ENCODE assay signal across 9 cellular contexts in genomic region chr11:119389611-119390254, GRCh38. TPM values are rescaled to one million over a fixed set of nuclear protein-coding genes. Genes with fewer than 3 reads are reported as not detected.
DNase-seq lines count a peak whose midpoint lies in the region; ATAC-seq, FAIRE-seq and TF ChIP-seq lines count a peak whose summit lies in the region.
"Had no signal": no experiment of that assay in that cellular context is flagged by ENCODE, and none has a peak within 500 bp of the region (broad histone marks: within the 10 kb centered on the region; RNA-seq: fewer than 3 reads in every experiment).

No MANE protein-coding gene starts in this region.

- H3K27ac Mint-ChIP-seq in MCF 10A (ENCODE audit: low read depth, unreplicated experiment): no peak overlapping the region

- TF ChIP-seq POLR2A in K562 (conservative IDR thresholded peaks at IDR 0.05): no peak

- ATAC-seq in K562 (peak; percentile 88), GM21786 (IDR thresholded peaks at IDR 0.05; ENCODE audit: unreplicated experiment) (no peak)

- H3K27me3 ChIP-seq in mammary epithelial cell (ENCODE audit: insufficient read depth, low read length) (no peaks in the 10 kb centered on the region), K562 (ENCODE audit: control insufficient read depth in 2 of 2, insufficient read depth in 2 of 2, low read length in 2 of 2) (no peaks in the 10 kb centered on the region), smooth muscle cell (ENCODE audit: low read depth) (no peaks in the 10 kb centered on the region), tibial artery (no peaks in the 10 kb centered on the region)

- H3K9me3 ChIP-seq in mammary epithelial cell (replicated peaks; ENCODE audit: insufficient read depth, low read length) (no peaks in the 10 kb centered on the region), K562 (replicated peaks; ENCODE audit: control insufficient read depth, insufficient read depth, low read depth, low read length) (no peaks in the 10 kb centered on the region), smooth muscle cell (replicated peaks; ENCODE audit: low read depth) (no peaks in the 10 kb centered on the region), tibial artery (no peaks in the 10 kb centered on the region)

- BruUV-seq in mammary epithelial cell (replicated peaks; lab: Mats Ljungman, UMichigan) (no TSS peak), MCF 10A (replicated peaks; lab: Mats Ljungman, UMichigan) (no TSS peak), K562 (replicated peaks; lab: Mats Ljungman, UMichigan) (no TSS peak)

- POLR2A ChIA-PET in MCF 10A (lab: Yijun Ruan, JAX) (no interaction called here), K562 (lab: Yijun Ruan, JAX) (interaction anchor here (0.6 to 1.5 kb wide), 2 partner anchors 9 to 11 kb away, joined by 4 to 5 read pairs; no protein-coding TSS in a partner anchor)

- WGBS in mammary epithelial cell (ENCODE audit: low coverage, missing lambda C conversion rate): 86% methylated on average over 4 of the region's 5 CpGs
- 43% methylated on average over 5 of the region's 5 CpGs for WGBS in K562 (ENCODE audit: insufficient coverage, low coverage, missing lambda C conversion rate)
- 70% methylated on average over 5 of the region's 5 CpGs for WGBS in smooth muscle cell (ENCODE audit: low lambda C conversion rate)

- DNase-seq in mammary epithelial cell (no peak), MCF 10A (ENCODE audit: unreplicated experiment) (no peak), MV-4-11 (lab: John Stamatoyannopoulos, UW) (peak; percentile 8), K562 (ENCODE audit: extremely low read depth in 1 of 4, low spot score in 3 of 4) (peak in 3 of 4 experiments; percentile 28 to 40 (median 32)), smooth muscle cell (lab: John Stamatoyannopoulos, UW; ENCODE audit: unreplicated experiment) (no peak), COLO829 (ENCODE audit: low spot score) (no peak), tibial artery (no peak)
- DNase-seq: stimulated activated CD4-positive, alpha-beta T cell treated with anti-CD3 and anti-CD28 coated beads, Interleukin-2, amount 100 ng/mL, for 48 hours had no signal

- no peak for TF ChIP-seq RAD21 in K562 (CRISPR knock-in tag; conservative IDR thresholded peaks at IDR 0.05 in 1 of 2, IDR thresholded peaks at IDR 0.05 in 1 of 2)

- no peaks in the 10 kb centered on the region for H3K36me3 ChIP-seq in mammary epithelial cell (ENCODE audit: insufficient read depth, low read length)
- no peaks in the 10 kb centered on the region for H3K36me3 ChIP-seq in K562 (ENCODE audit: control insufficient read depth, insufficient read depth, low read length)
- H3K36me3 ChIP-seq in smooth muscle cell (ENCODE audit: low read depth): no peaks in the 10 kb centered on the region
- no peaks in the 10 kb centered on the region for H3K36me3 ChIP-seq in tibial artery

- no peak overlapping the region for H2AFZ ChIP-seq in mammary epithelial cell (ENCODE audit: low read depth, low read length)
- no peak overlapping the region for H2AFZ ChIP-seq in K562 (ENCODE audit: low read depth, low read length)
- H2AFZ ChIP-seq in smooth muscle cell (ENCODE audit: low read depth): no peak overlapping the region

- H3K79me2 ChIP-seq in mammary epithelial cell (ENCODE audit: insufficient read depth, low read length) (no peaks in the 10 kb centered on the region), K562 (ENCODE audit: control insufficient read depth, insufficient read depth, low read length) (no peaks in the 10 kb centered on the region), smooth muscle cell (ENCODE audit: low read depth) (no peaks in the 10 kb centered on the region)

- H3K27ac ChIP-seq in mammary epithelial cell (ENCODE audit: insufficient read depth, low read depth, low read length) (no peak overlapping the region), K562 (ENCODE audit: extremely low read depth, low read depth, low read length) (no peak overlapping the region), smooth muscle cell (ENCODE audit: low read depth) (no peak overlapping the region), tibial artery (no peak overlapping the region)

- H3K4me1 Mint-ChIP-seq in MCF 10A (ENCODE audit: insufficient read depth, unreplicated experiment): no peaks in the 10 kb centered on the region

- H3K9me1 ChIP-seq in K562 (ENCODE audit: control insufficient read depth, insufficient read depth, low read length): no peaks in the 10 kb centered on the region

- TF ChIP-seq CTCF in mammary epithelial cell (conservative IDR thresholded peaks at IDR 0.05 in 1 of 2, IDR thresholded peaks at IDR 0.05 in 1 of 2; ENCODE audit: extremely low read depth in 1 of 2, insufficient read depth in 1 of 2, low read depth in 1 of 2, low read length in 2 of 2) (peak; percentile 38 to 43), MCF 10A (IDR thresholded peaks at IDR 0.05; ENCODE audit: unreplicated experiment) (no peak), K562 (IDR thresholded peaks at IDR 0.05 in 2 of 3, conservative IDR thresholded peaks at IDR 0.05 in 1 of 3; ENCODE audit: insufficient read depth in 2 of 3, low read depth in 1 of 3, low read length in 3 of 3) (peak; percentile 54 to 62 (median 54); a peak in 5 of 6 replicates), smooth muscle cell (IDR thresholded peaks at IDR 0.05; ENCODE audit: borderline replicate concordance, insufficient read depth, poor library complexity, severe bottlenecking) (peak; percentile 15), tibial artery (IDR thresholded peaks at IDR 0.05) (no peak)

- dilution Hi-C loops in mammary epithelial cell (cut with HindIII; ENCODE audit: low sequenced_read_pairs): loop anchor here (5.0 kb wide), 1 partner anchor 38 kb away; no protein-coding TSS in a partner anchor

- in situ Hi-C loops in mammary epithelial cell (cut with MboI; ENCODE audit: low sequenced_read_pairs in 2 of 2) (loop anchor here in 1 of 2 donors (10.0 kb wide), 1 partner anchor 85 kb away; no protein-coding TSS in a partner anchor), K562 (cut with MboI) (no loop called here)

- H3K4me1 ChIP-seq in mammary epithelial cell (ENCODE audit: insufficient read depth, low read length): no peaks in the 10 kb centered on the region
- no peaks in the 10 kb centered on the region for H3K4me1 ChIP-seq in K562 (replicated peaks in 1 of 2; ENCODE audit: control insufficient read depth in 2 of 2, insufficient read depth in 2 of 2, low read length in 2 of 2)
- no peaks in the 10 kb centered on the region for H3K4me1 ChIP-seq in smooth muscle cell (ENCODE audit: low read depth)
- no peaks in the 10 kb centered on the region for H3K4me1 ChIP-seq in tibial artery

- no peaks in the 10 kb centered on the region for H3K9me3 Mint-ChIP-seq in MCF 10A (ENCODE audit: unreplicated experiment)

- H3K4me3 ChIP-seq in mammary epithelial cell (replicated peaks in 1 of 3; ENCODE audit: insufficient read depth in 1 of 3, low read depth in 2 of 3, low read length in 3 of 3) (no peak overlapping the region), K562 (no peak overlapping the region), smooth muscle cell (no peak overlapping the region), tibial artery (no peak overlapping the region)

- H3F3A ChIP-seq in smooth muscle cell (ENCODE audit: low read depth): no peaks in the 10 kb centered on the region

- no peaks in the 10 kb centered on the region for H3K36me3 Mint-ChIP-seq in MCF 10A (ENCODE audit: insufficient read depth, unreplicated experiment)

- intact Hi-C loops in mammary epithelial cell (cut with micrococcal nuclease): loop anchor here (10.0 kb wide), 2 partner anchors 335 to 735 kb away; partner anchors contain the start of gene NECTIN1
- intact Hi-C loops in MCF 10A (cut with micrococcal nuclease): no loop called here
- intact Hi-C loops in K562 (cut with micrococcal nuclease): no loop called here
- intact Hi-C loops in tibial artery (cut with DNase I; ENCODE audit: low total_unique reads): no loop called here

- no peaks in the 10 kb centered on the region for H3K27me3 Mint-ChIP-seq in MCF 10A (ENCODE audit: insufficient read depth, unreplicated experiment)

- CTCF ChIA-PET in mammary epithelial cell (lab: Charles Lee; ENCODE audit: low non-redundant PET): no interaction called here
- CTCF ChIA-PET in MCF 10A (lab: Yijun Ruan, JAX): interaction anchor here (0.6 kb wide), 1 partner anchor 27 kb away, joined by 3 read pairs; no protein-coding TSS in a partner anchor
- CTCF ChIA-PET in K562 (lab: Yijun Ruan, JAX; ENCODE audit: low intra/inter-chr PET ratio): no interaction called here

- TF ChIP-seq EP300 in K562 (IDR thresholded peaks at IDR 0.05; ENCODE audit: low read length): no peak

- peak; percentile 87 for FAIRE-seq in K562 (lab: Jason Lieb, UNC)

- H4K20me1 ChIP-seq in mammary epithelial cell (ENCODE audit: insufficient read depth, low read length) (no peaks in the 10 kb centered on the region), K562 (replicated peaks; ENCODE audit: control insufficient read depth, insufficient read depth, low read length) (no peaks in the 10 kb centered on the region), smooth muscle cell (ENCODE audit: low read depth) (no peaks in the 10 kb centered on the region)

- H3K4me3 Mint-ChIP-seq in MCF 10A (ENCODE audit: unreplicated experiment): no peak overlapping the region

- H3K9ac ChIP-seq in mammary epithelial cell (ENCODE audit: insufficient read depth, low read length) (no peak overlapping the region), K562 (ENCODE audit: insufficient read depth in 1 of 2, low read depth in 2 of 2, low read length in 2 of 2) (no peak overlapping the region), smooth muscle cell (ENCODE audit: low read depth) (no peak overlapping the region)

- H3K4me2 ChIP-seq in mammary epithelial cell (ENCODE audit: insufficient read depth, low read depth, low read length) (no peak overlapping the region), K562 (ENCODE audit: insufficient read depth, low read length) (no peak overlapping the region), smooth muscle cell (no peak overlapping the region)

RNA-seq across cellular contexts. Expression of gene USP2, which starts 8.2 kb away (rescaled TPM):
- total RNA-seq in mammary epithelial cell: 1 to 10 TPM; 2.7 to 3.0 TPM
- polyA plus RNA-seq in mammary epithelial cell: 1.3 TPM
- 0.88 TPM for polyA minus RNA-seq in mammary epithelial cell
- 0.14 and 0.54 TPM in 2 replicates for total RNA-seq in MCF 10A (2022)
- 6.9 and 13.7 TPM in 2 replicates for total RNA-seq in K562 (2011; cell fraction: chromatin; rRNA removed; ENCODE audit: low replicate concordance)
- total RNA-seq in K562 (2011; cell fraction: nucleolus; rRNA removed): 8.2 and 9.0 TPM in 2 replicates
- 6.3 and 7.4 TPM in 2 replicates for total RNA-seq in K562 (2011; cell fraction: nucleoplasm; rRNA removed)
- 3.9 and 5.8 TPM in 2 replicates for total RNA-seq in K562 (2014; rRNA removed)
- 3.6 TPM in 2 replicates for total RNA-seq in K562 (2014; rRNA removed; fragmentation: Illumina TruSeq; extraction: Trizol)
- 2.8 and 3.6 TPM in 2 replicates for total RNA-seq in K562 (2015; rRNA removed; fragmentation: Illumina TruSeq; extraction: Trizol)
- 16.9 TPM in 2 replicates for total RNA-seq in K562 (2021)
- polyA plus RNA-seq in K562 (2011; rRNA removed): 3.6 and 5.0 TPM in 2 replicates
- polyA plus RNA-seq in K562 (2011; cell fraction: cytosol; rRNA removed): 4.5 and 4.7 TPM in 2 replicates
- polyA plus RNA-seq in K562 (2011; cell fraction: nucleus; rRNA removed): 4.6 and 6.3 TPM in 2 replicates
- polyA plus RNA-seq in K562 (2012): 6.9 and 8.6 TPM in 2 replicates
- 12.8 and 13.9 TPM in 2 replicates for polyA plus RNA-seq in K562 (2014; fragmentation: Illumina TruSeq; extraction: Trizol)
- polyA plus RNA-seq in K562 (2014; fragmentation: Nextera tagmentation; extraction: Ambion mirVana): 1 to 10 TPM; 3.4 to 5.8 TPM
- polyA plus RNA-seq in K562 (2014; rRNA removed): 4.0 and 9.5 TPM in 2 replicates
- 4.0 and 6.0 TPM in 2 replicates for polyA minus RNA-seq in K562 (2011; rRNA and poly(A)+ RNA removed)
- polyA minus RNA-seq in K562 (2011; cell fraction: cytosol; rRNA and poly(A)+ RNA removed): 7.5 and 9.8 TPM in 2 replicates
- 4.6 and 4.7 TPM in 2 replicates for polyA minus RNA-seq in K562 (2011; cell fraction: nucleus; rRNA and poly(A)+ RNA removed)
- total RNA-seq in smooth muscle cell: 1.4 and 1.8 TPM in 2 replicates
- 0.25 and 2.5 TPM in 2 replicates for polyA plus RNA-seq in smooth muscle cell

RNA-seq across cellular contexts. Expression of gene THY1, which starts 33.2 kb away (rescaled TPM):
- total RNA-seq in mammary epithelial cell (10 to 100 TPM in 1 of 2 donors, 1 to 10 TPM in 1; 5.7 to 71.3 TPM), MCF 10A (2022) (not detected in 2 replicates), K562 (2014; rRNA removed) (0.18 and 0.29 TPM in 2 replicates), K562 (2014; rRNA removed; fragmentation: Illumina TruSeq; extraction: Trizol) (0.06 and 0.15 TPM in 2 replicates), K562 (2015; rRNA removed; fragmentation: Illumina TruSeq; extraction: Trizol) (0.07 and 0.08 TPM in 2 replicates), K562 (2021) (0.20 and 0.40 TPM in 2 replicates), smooth muscle cell (266 and 297 TPM in 2 replicates)
- polyA plus RNA-seq in mammary epithelial cell (146 TPM), K562 (2011; rRNA removed) (not detected in 2 replicates), K562 (2014; fragmentation: Illumina TruSeq; extraction: Trizol) (not detected in 2 replicates), K562 (2014; fragmentation: Nextera tagmentation; extraction: Ambion mirVana) (not detected), K562 (2014; rRNA removed) (not detected in 2 replicates), smooth muscle cell (411 and 614 TPM in 2 replicates)
- 248 TPM for polyA minus RNA-seq in mammary epithelial cell
- total RNA-seq in K562 (2011; cell fraction: chromatin; rRNA removed; ENCODE audit: low replicate concordance): 0.09 TPM in 1 of 2 replicates, not detected in the other
- 0.17 and 0.39 TPM in 2 replicates for total RNA-seq in K562 (2011; cell fraction: nucleolus; rRNA removed)
- total RNA-seq in K562 (2011; cell fraction: nucleoplasm; rRNA removed): 0.07 and 0.38 TPM in 2 replicates
- 0.12 TPM in 1 of 2 replicates, not detected in the other for polyA plus RNA-seq in K562 (2011; cell fraction: cytosol; rRNA removed)
- polyA plus RNA-seq in K562 (2011; cell fraction: nucleus; rRNA removed): 0.10 TPM in 1 of 2 replicates, not detected in the other
- not detected in 2 replicates for polyA plus RNA-seq in K562 (2012)
- 0.06 and 0.11 TPM in 2 replicates for polyA minus RNA-seq in K562 (2011; rRNA and poly(A)+ RNA removed)
- not detected in 2 replicates for polyA minus RNA-seq in K562 (2011; cell fraction: cytosol; rRNA and poly(A)+ RNA removed)
- under 0.01 and 0.11 TPM in 2 replicates for polyA minus RNA-seq in K562 (2011; cell fraction: nucleus; rRNA and poly(A)+ RNA removed)

RNA-seq across cellular contexts. Expression of gene MFRP, which starts 43.2 kb away (rescaled TPM):
- not detected for total RNA-seq in mammary epithelial cell
- not detected for polyA plus RNA-seq in mammary epithelial cell
- polyA minus RNA-seq in mammary epithelial cell: not detected
- total RNA-seq in MCF 10A (2022): not detected in 2 replicates
- total RNA-seq in K562 (2011; cell fraction: chromatin; rRNA removed; ENCODE audit: low replicate concordance): not detected in 2 replicates
- not detected in 2 replicates for total RNA-seq in K562 (2011; cell fraction: nucleolus; rRNA removed)
- total RNA-seq in K562 (2011; cell fraction: nucleoplasm; rRNA removed): not detected in 2 replicates
- not detected in 2 replicates for total RNA-seq in K562 (2014; rRNA removed)
- total RNA-seq in K562 (2014; rRNA removed; fragmentation: Illumina TruSeq; extraction: Trizol): not detected in 2 replicates
- not detected in 2 replicates for total RNA-seq in K562 (2015; rRNA removed; fragmentation: Illumina TruSeq; extraction: Trizol)
- not detected in 2 replicates for total RNA-seq in K562 (2021)
- not detected in 2 replicates for polyA plus RNA-seq in K562 (2011; rRNA removed)
- not detected in 2 replicates for polyA plus RNA-seq in K562 (2011; cell fraction: cytosol; rRNA removed)
- polyA plus RNA-seq in K562 (2011; cell fraction: nucleus; rRNA removed): not detected in 2 replicates
- polyA plus RNA-seq in K562 (2012): not detected in 2 replicates
- polyA plus RNA-seq in K562 (2014; fragmentation: Illumina TruSeq; extraction: Trizol): not detected in 2 replicates
- not detected for polyA plus RNA-seq in K562 (2014; fragmentation: Nextera tagmentation; extraction: Ambion mirVana)
- not detected in 2 replicates for polyA plus RNA-seq in K562 (2014; rRNA removed)
- not detected in 2 replicates for polyA minus RNA-seq in K562 (2011; rRNA and poly(A)+ RNA removed)
- not detected in 2 replicates for polyA minus RNA-seq in K562 (2011; cell fraction: cytosol; rRNA and poly(A)+ RNA removed)
- not detected in 2 replicates for polyA minus RNA-seq in K562 (2011; cell fraction: nucleus; rRNA and poly(A)+ RNA removed)
- total RNA-seq in smooth muscle cell: not detected in 2 replicates
- polyA plus RNA-seq in smooth muscle cell: not detected in 2 replicates

RNA-seq across cellular contexts. Expression of gene C1QTNF5, which starts 49.0 kb away (rescaled TPM):
- total RNA-seq in mammary epithelial cell: under 1 TPM in 1 of 2 donors, not detected in 1; 0.50 TPM
- polyA plus RNA-seq in mammary epithelial cell: 0.07 TPM
- polyA minus RNA-seq in mammary epithelial cell: not detected
- total RNA-seq in MCF 10A (2022): not detected in 2 replicates
- total RNA-seq in K562 (2011; cell fraction: chromatin; rRNA removed; ENCODE audit: low replicate concordance): 0.95 TPM in 1 of 2 replicates, not detected in the other
- total RNA-seq in K562 (2011; cell fraction: nucleolus; rRNA removed): 1.1 and 1.2 TPM in 2 replicates
- total RNA-seq in K562 (2011; cell fraction: nucleoplasm; rRNA removed): 0.88 TPM in 1 of 2 replicates, not detected in the other
- 0.18 and 0.82 TPM in 2 replicates for total RNA-seq in K562 (2014; rRNA removed)
- 0.13 and 0.18 TPM in 2 replicates for total RNA-seq in K562 (2014; rRNA removed; fragmentation: Illumina TruSeq; extraction: Trizol)
- 0.22 TPM in 1 of 2 replicates, not detected in the other for total RNA-seq in K562 (2015; rRNA removed; fragmentation: Illumina TruSeq; extraction: Trizol)
- total RNA-seq in K562 (2021): 0.47 and 0.65 TPM in 2 replicates
- polyA plus RNA-seq in K562 (2011; rRNA removed): 0.35 and 0.41 TPM in 2 replicates
- 0.46 and 1.2 TPM in 2 replicates for polyA plus RNA-seq in K562 (2011; cell fraction: cytosol; rRNA removed)
- 1.4 and 1.5 TPM in 2 replicates for polyA plus RNA-seq in K562 (2011; cell fraction: nucleus; rRNA removed)
- 0.35 and 0.79 TPM in 2 replicates for polyA plus RNA-seq in K562 (2012)
- 0.19 and 0.25 TPM in 2 replicates for polyA plus RNA-seq in K562 (2014; fragmentation: Illumina TruSeq; extraction: Trizol)
- polyA plus RNA-seq in K562 (2014; fragmentation: Nextera tagmentation; extraction: Ambion mirVana): under 1 TPM in 1 of 2 experiments, not detected in 1; 0.07 TPM
- 0.45 and 0.76 TPM in 2 replicates for polyA plus RNA-seq in K562 (2014; rRNA removed)
- 0.12 TPM in 1 of 2 replicates, not detected in the other for polyA minus RNA-seq in K562 (2011; rRNA and poly(A)+ RNA removed)
- polyA minus RNA-seq in K562 (2011; cell fraction: cytosol; rRNA and poly(A)+ RNA removed): not detected in 2 replicates
- polyA minus RNA-seq in K562 (2011; cell fraction: nucleus; rRNA and poly(A)+ RNA removed): 0.44 and 0.54 TPM in 2 replicates
- 1.4 and 7.0 TPM in 2 replicates for total RNA-seq in smooth muscle cell
- polyA plus RNA-seq in smooth muscle cell: 5.2 and 7.2 TPM in 2 replicates

RNA-seq across cellular contexts. Expression of gene RNF26, which starts 55.4 kb away (rescaled TPM):
- total RNA-seq in mammary epithelial cell: 10 to 100 TPM in 1 of 2 donors, 1 to 10 TPM in 1; 3.7 to 34.4 TPM
- 39.1 TPM for polyA plus RNA-seq in mammary epithelial cell
- 66.6 TPM for polyA minus RNA-seq in mammary epithelial cell
- 19.2 and 20.9 TPM in 2 replicates for total RNA-seq in MCF 10A (2022)
- total RNA-seq in K562 (2011; cell fraction: chromatin; rRNA removed; ENCODE audit: low replicate concordance): 18.1 and 52.5 TPM in 2 replicates
- total RNA-seq in K562 (2011; cell fraction: nucleolus; rRNA removed): 71.2 and 72.0 TPM in 2 replicates
- 65.0 and 76.6 TPM in 2 replicates for total RNA-seq in K562 (2011; cell fraction: nucleoplasm; rRNA removed)
- 7.3 and 10.0 TPM in 2 replicates for total RNA-seq in K562 (2014; rRNA removed)
- 8.7 and 9.3 TPM in 2 replicates for total RNA-seq in K562 (2014; rRNA removed; fragmentation: Illumina TruSeq; extraction: Trizol)
- 12.7 and 13.9 TPM in 2 replicates for total RNA-seq in K562 (2015; rRNA removed; fragmentation: Illumina TruSeq; extraction: Trizol)
- 50.0 and 53.6 TPM in 2 replicates for total RNA-seq in K562 (2021)
- 16.3 and 27.7 TPM in 2 replicates for polyA plus RNA-seq in K562 (2011; rRNA removed)
- polyA plus RNA-seq in K562 (2011; cell fraction: cytosol; rRNA removed): 48.6 and 60.9 TPM in 2 replicates
- 20.0 and 26.8 TPM in 2 replicates for polyA plus RNA-seq in K562 (2011; cell fraction: nucleus; rRNA removed)
- polyA plus RNA-seq in K562 (2012): 40.1 and 40.8 TPM in 2 replicates
- polyA plus RNA-seq in K562 (2014; fragmentation: Illumina TruSeq; extraction: Trizol): 39.5 and 48.8 TPM in 2 replicates
- 1 to 10 TPM; 5.3 to 8.4 TPM for polyA plus RNA-seq in K562 (2014; fragmentation: Nextera tagmentation; extraction: Ambion mirVana)
- polyA plus RNA-seq in K562 (2014; rRNA removed): 25.9 and 26.7 TPM in 2 replicates
- 24.3 and 29.3 TPM in 2 replicates for polyA minus RNA-seq in K562 (2011; rRNA and poly(A)+ RNA removed)
- 44.8 and 51.4 TPM in 2 replicates for polyA minus RNA-seq in K562 (2011; cell fraction: cytosol; rRNA and poly(A)+ RNA removed)
- polyA minus RNA-seq in K562 (2011; cell fraction: nucleus; rRNA and poly(A)+ RNA removed): 19.1 and 29.9 TPM in 2 replicates
- total RNA-seq in smooth muscle cell: 14.6 and 16.1 TPM in 2 replicates
- polyA plus RNA-seq in smooth muscle cell: 53.3 and 63.1 TPM in 2 replicates

Comparison
In these comparisons a context has a peak if more than half of its experiments do, and no peak if none do; other contexts are left out.
1. CTCF ChIP-seq: peak in mammary epithelial cell (2 of 2), K562 (3 of 3) and smooth muscle cell (single experiment); none in MCF 10A (single experiment) and tibial artery (0 of 2).
2. DNase-seq: peak in MV-4-11 (single experiment) and K562 (3 of 4); none in mammary epithelial cell (single experiment), MCF 10A (single experiment), smooth muscle cell (single experiment), COLO829 (single experiment) and tibial artery (0 of 2).